13 cellular contexts compared by ENCODE assay signal in genomic region chr13:93230466-93230865, GRCh38. TPM values are rescaled to one million over a fixed set of nuclear protein-coding genes. Genes with fewer than 3 reads are reported as not detected.
DNase-seq lines count a peak whose midpoint lies in the region; ATAC-seq and TF ChIP-seq lines count a peak whose summit lies in the region.
"Had no signal": no experiment of that assay in that cellular context is flagged by ENCODE, and none has a peak within 500 bp of the region (broad histone marks: within the 10 kb centered on the region; RNA-seq: fewer than 3 reads in every experiment).

No MANE protein-coding gene starts in this region.

- H2AFZ ChIP-seq in PC-3 (ENCODE audit: low read length): no peak overlapping the region

- H3K79me2 ChIP-seq in PC-3 (ENCODE audit: low read length): peaks cover 28% of the 10 kb centered on the region

- peaks cover 50% of the 10 kb centered on the region for H3K4me1 Mint-ChIP-seq in neural crest cell

- CTCF ChIA-PET in PC-3 (lab: Charles Lee): no interaction called here

- peaks cover 2% of the 10 kb centered on the region for H3K9me3 Mint-ChIP-seq in neural crest cell
- H3K9me3 Mint-ChIP-seq: activated T-cell treated with anti-CD3 and anti-CD28 coated beads, Interleukin-2, amount 50 U/mL, for 4 hours had no signal

- TF ChIP-seq POLR2A in ovary (IDR thresholded peaks at IDR 0.05): no peak

- H3K27me3 ChIP-seq in PC-3 (ENCODE audit: low read length) (no peaks in the 10 kb centered on the region), ovary (no peaks in the 10 kb centered on the region), ascending aorta (no peaks in the 10 kb centered on the region)

- no peaks in the 10 kb centered on the region for H3F3A ChIP-seq in PC-3 (ENCODE audit: low read length, unreplicated experiment)

- ATAC-seq in PC-3: no peak
- ATAC-seq: activated T-cell treated with anti-CD3 and anti-CD28 coated beads, Interleukin-2, amount 50 U/mL, for 4 hours had no signal

- no peaks in the 10 kb centered on the region for H3K27me3 Mint-ChIP-seq in neural crest cell (ENCODE audit: low read depth)

- no peaks in the 10 kb centered on the region for H3K9me2 ChIP-seq in PC-3 (replicated peaks; ENCODE audit: low read length)

- H3K27ac Mint-ChIP-seq in neural crest cell (ENCODE audit: unreplicated experiment): no peak overlapping the region

- no peak overlapping the region for H3K9ac ChIP-seq in PC-3 (ENCODE audit: low read length)

- peak; percentile 90 for DNase-seq in AG10803 (ENCODE audit: low read depth)
- peak; percentile 50 for DNase-seq in PC-3
- DNase-seq in fibroblast of gingiva (ENCODE audit: low read depth): peak; percentile 93
- no peak for DNase-seq in neural crest cell (ENCODE audit: low read depth, low spot score)
- no peak for DNase-seq in occipital lobe (lab: John Stamatoyannopoulos, UW)
- no peak for DNase-seq in ovary
- DNase-seq in ascending aorta (ENCODE audit: low spot score in 2 of 2): no peak
- DNase-seq in DMS79 treated with DMSO at 0.1 percent for 48 hours (lab: John Stamatoyannopoulos, UW): no peak
- DNase-seq: activated T-cell treated with anti-CD3 and anti-CD28 coated beads, Interleukin-2, amount 50 U/mL, for 4 hours; anterior cingulate cortex; esophagus squamous epithelium; MM.1S had no signal

- H3K27ac ChIP-seq in PC-3 (ENCODE audit: low read length): peak overlapping the region; percentile 13
- no peak overlapping the region for H3K27ac ChIP-seq in ovary
- H3K27ac ChIP-seq in ascending aorta: peak overlapping the region in 1 of 2 donors; percentile 95

- TF ChIP-seq EP300 in ovary (IDR thresholded peaks at IDR 0.05): no peak

- intact Hi-C loops in PC-3 (cut with micrococcal nuclease) (no loop called here), ovary (cut with DNase I) (no loop called here), ascending aorta (cut with DNase I) (no loop called here)

- H4K20me1 ChIP-seq in PC-3 (ENCODE audit: low read length): no peaks in the 10 kb centered on the region

- H3K4me3 Mint-ChIP-seq in neural crest cell: peak overlapping the region; percentile 9
- H3K4me3 Mint-ChIP-seq: activated T-cell treated with anti-CD3 and anti-CD28 coated beads, Interleukin-2, amount 50 U/mL, for 4 hours had no signal

- H3K9me3 ChIP-seq in PC-3 (ENCODE audit: low read length) (no peaks in the 10 kb centered on the region), ovary (no peaks in the 10 kb centered on the region), ascending aorta (no peaks in the 10 kb centered on the region)
- H3K9me3 ChIP-seq: esophagus squamous epithelium, tibial nerve had no signal

- H3K36me3 ChIP-seq in PC-3 (ENCODE audit: low read depth, low read length) (no peaks in the 10 kb centered on the region), ovary (no peaks in the 10 kb centered on the region), ascending aorta (no peaks in the 10 kb centered on the region)
- H3K36me3 ChIP-seq: esophagus squamous epithelium, tibial nerve had no signal

- H3K4me1 ChIP-seq in PC-3 (ENCODE audit: insufficient read depth, low read length) (peaks cover 34% of the 10 kb centered on the region), ovary (ENCODE audit: insufficient read depth) (peaks cover 3% of the 10 kb centered on the region), ascending aorta (peaks cover 0 to 8% of the 10 kb centered on the region in 2 donors)

- TF ChIP-seq CTCF in AG10803 (conservative IDR thresholded peaks at IDR 0.05; ENCODE audit: low read length): no peak
- no peak for TF ChIP-seq CTCF in PC-3 (conservative IDR thresholded peaks at IDR 0.05; ENCODE audit: low read depth, low read length)
- no peak for TF ChIP-seq CTCF in neural crest cell (conservative IDR thresholded peaks at IDR 0.05)
- no peak for TF ChIP-seq CTCF in ovary (IDR thresholded peaks at IDR 0.05)
- no peak for TF ChIP-seq CTCF in ascending aorta (IDR thresholded peaks at IDR 0.05)

- POLR2A ChIA-PET in PC-3 (lab: Charles Lee; ENCODE audit: unreplicated experiment): no interaction called here

- no TSS peak for BruUV-seq in PC-3 (replicated peaks; lab: Mats Ljungman, UMichigan)

- H3K4me3 ChIP-seq in AG10803 (ENCODE audit: low read length): no peak overlapping the region
- peak overlapping the region; percentile 13; the same call in 1 of the 2 replicates for H3K4me3 ChIP-seq in PC-3 (ENCODE audit: low read length)
- no peak overlapping the region for H3K4me3 ChIP-seq in ovary
- peak overlapping the region in 1 of 2 donors; percentile 4 for H3K4me3 ChIP-seq in ascending aorta
- H3K4me3 ChIP-seq: esophagus squamous epithelium, tibial nerve had no signal

- H3K36me3 Mint-ChIP-seq in neural crest cell (ENCODE audit: low read depth): peaks cover 12% of the 10 kb centered on the region

- peak overlapping the region; percentile 98 for H3K4me2 ChIP-seq in PC-3 (ENCODE audit: low read length)

RNA-seq across cellular contexts. Expression of gene GPC6, which starts 3.9 kb away (rescaled TPM):
- total RNA-seq in PC-3 (2014; rRNA removed) (2.9 and 3.5 TPM in 2 replicates), neural crest cell (13.4 and 14.1 TPM in 2 replicates), occipital lobe (9.8 TPM), ovary (10 to 100 TPM in 5 of 7 donors, 1 to 10 TPM in 2; 4.3 to 22.3 (median 17.9) TPM), ascending aorta (23.2 TPM)
- 10 to 100 TPM; 11.1 to 22.0 TPM for polyA plus RNA-seq in ovary

Comparison
In these comparisons a context has a peak if more than half of its experiments do, and no peak if none do; other contexts are left out.
1. DNase-seq: peak in AG10803 (single experiment), PC-3 (single experiment) and fibroblast of gingiva (single experiment); none in neural crest cell (single experiment), occipital lobe (single experiment), ovary (0 of 5), ascending aorta (0 of 2) and DMS79 treated with DMSO at 0.1 percent for 48 hours (single experiment).